In the genomic region with DNA sequence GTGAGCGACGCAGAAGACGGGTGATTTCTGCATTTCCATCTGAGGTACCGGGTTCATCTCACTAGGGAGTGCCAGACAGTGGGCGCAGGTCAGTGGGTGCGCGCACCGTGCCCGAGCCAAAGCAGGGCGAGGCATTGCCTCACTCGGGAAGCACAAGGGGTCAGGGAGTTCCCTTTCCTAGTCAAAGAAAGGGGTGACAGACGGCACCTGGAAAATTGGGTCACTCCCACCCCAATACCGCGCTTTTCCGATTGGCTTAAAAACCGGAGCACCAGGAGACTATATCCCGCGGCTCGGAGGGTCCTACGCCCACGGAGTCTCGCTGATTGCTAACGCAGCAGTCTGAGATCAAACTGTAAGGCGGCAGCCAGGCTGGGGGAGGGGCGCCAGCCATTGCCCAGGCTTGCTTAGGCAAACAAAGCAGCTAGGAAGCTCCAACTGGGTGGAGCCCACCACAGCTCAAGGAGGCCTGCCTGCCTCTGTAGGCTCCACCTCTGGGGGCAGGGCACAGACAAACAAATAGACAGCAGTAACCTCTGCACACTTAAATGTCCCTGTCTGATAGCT, we compare ENCODE assay signal across 8 cellular contexts. TPM values are rescaled to one million over a fixed set of nuclear protein-coding genes. Genes with fewer than 3 reads are reported as not detected.
A peak's percentile ranks its signal among the peaks of the same experiment; 100 is the strongest.
DNase-seq lines count a peak whose midpoint lies in the region; ATAC-seq and TF ChIP-seq lines count a peak whose summit lies in the region.
"Not testable (repeated sequence)": the region's sequence is repeated elsewhere in the genome, so short reads cannot be mapped to it uniquely, and the experiment has no call there.

No MANE protein-coding gene starts in this region.

- peak overlapping the region; percentile 90 for H3K4me3 Mint-ChIP-seq in CD8-positive, alpha-beta T cell

- H3K9me2 ChIP-seq in PC-9 (ENCODE audit: insufficient read depth); hepatocyte (replicated peaks; ENCODE audit: insufficient read depth): not testable (repeated sequence)

- H3K9me3 ChIP-seq in CD8-positive, alpha-beta T cell (ENCODE audit: low read length); KOPT-K1 (ENCODE audit: insufficient read depth, low read length, poor library complexity, severe bottlenecking); PC-9 (ENCODE audit: insufficient read depth, low read depth); hepatocyte (ENCODE audit: low read depth); ovary: not testable (repeated sequence)

- peak; percentile 57 for ATAC-seq in CD8-positive, alpha-beta T cell

- TF ChIP-seq CTCF in CD8-positive, alpha-beta T cell (IDR thresholded peaks at IDR 0.05); PC-9 (conservative IDR thresholded peaks at IDR 0.05); cardiac fibroblast (IDR thresholded peaks at IDR 0.05; ENCODE audit: low read depth, low read length); hepatocyte (IDR thresholded peaks at IDR 0.05; ENCODE audit: poor library complexity); ovary (IDR thresholded peaks at IDR 0.05): not testable (repeated sequence)

- intact Hi-C loops in CD8-positive, alpha-beta T cell (cut with DNase I, micrococcal nuclease), result loop anchor here in 1 of 2 experiments (1.0 to 10.0 kb wide), 2 partner anchors 32 to 83 kb away; a partner anchor contains a TSS
- intact Hi-C loops in PC-9 (cut with micrococcal nuclease; ENCODE audit: unreplicated experiment); ovary (cut with DNase I): not testable (repeated sequence)

- H3K27me3 ChIP-seq in CD8-positive, alpha-beta T cell (ENCODE audit: insufficient read depth, low read length); PC-9 (ENCODE audit: insufficient read depth, low read depth); hepatocyte; ovary: not testable (repeated sequence)

- peak overlapping the region; percentile 57 for H3K4me3 ChIP-seq in CD8-positive, alpha-beta T cell (ENCODE audit: low read depth, low read length)
- H3K4me3 ChIP-seq in PC-9 (peak overlapping the region; percentile 59; the same call in 1 of the 2 replicates), cardiac fibroblast (replicated peaks in 1 of 2; ENCODE audit: low read depth in 2 of 2, low read length in 2 of 2) (peak overlapping the region; percentile 55 to 58), hepatocyte (peak overlapping the region; percentile 51), ovary (peak overlapping the region; percentile 47)

- peak overlapping the region; percentile 42 for H3K27ac ChIP-seq in CD8-positive, alpha-beta T cell (ENCODE audit: low read depth, low read length)
- H3K27ac ChIP-seq in KOPT-K1 (ENCODE audit: low read depth, low read length, poor library complexity, severe bottlenecking) (peak overlapping the region; percentile 63), PC-9 (0 out of 2 replicates have a peak overlapping the region, but pooled peaks have one; percentile 19), hepatocyte (peak overlapping the region; percentile 94), ovary (peak overlapping the region; percentile 64 to 90)

- TSS peak; percentile 84 for BruUV-seq in PC-9 (replicated peaks; lab: Mats Ljungman, UMichigan)

- peak; percentile 44 to 88 (median 78) for DNase-seq in CD8-positive, alpha-beta T cell
- DNase-seq in PC-9, result peak; percentile 50 to 80
- DNase-seq in activated CD8-positive, alpha-beta memory T cell treated with anti-CD3 and anti-CD28 coated beads for 4 hours (ENCODE audit: low read depth in 2 of 2), result peak; percentile 50 to 63
- DNase-seq in cardiac fibroblast (ENCODE audit: low read depth in 2 of 2), result peak; percentile 78 to 81
- peak; percentile 77 for DNase-seq in hepatocyte (ENCODE audit: low spot score)
- DNase-seq in ovary, result peak; percentile 71 to 86 (median 81)
- DNase-seq in stimulated activated CD8-positive, alpha-beta memory T cell treated with anti-CD3 and anti-CD28 coated beads, Interleukin-4, amount 100 ng/mL, for 4 hours (ENCODE audit: low read depth in 2 of 2, low spot score in 1 of 2), result peak; percentile 43 to 67

- H3K79me2 ChIP-seq in PC-9 (ENCODE audit: low read depth); hepatocyte: not testable (repeated sequence)

- not testable (repeated sequence) for H3K9me3 Mint-ChIP-seq in CD8-positive, alpha-beta T cell

- not testable (repeated sequence) for TF ChIP-seq EP300 in ovary (IDR thresholded peaks at IDR 0.05)

- peaks cover 12% of the 10 kb centered on the region for H3K4me1 Mint-ChIP-seq in CD8-positive, alpha-beta T cell (ENCODE audit: low read depth)

- 3% methylated on average over 24 of the region's 25 CpGs for WGBS in hepatocyte (ENCODE audit: low lambda C conversion rate, missing lambda C conversion rate)
- WGBS in ovary, 3 donors, result 0 to 7% (median 1%) methylated on average over 25 of the region's 25 CpGs

- CTCF ChIA-PET in CD8-positive, alpha-beta T cell (lab: Charles Lee), result not testable (repeated sequence)
- CTCF ChIA-PET in PC-9 (lab: Charles Lee), result interaction anchor here (0.6 kb wide), 1 partner anchor 23 kb away, joined by 3 read pairs; no protein-coding TSS in a partner anchor

- H3K4me1 ChIP-seq in CD8-positive, alpha-beta T cell (ENCODE audit: insufficient read depth, low read length); PC-9 (replicated peaks; ENCODE audit: insufficient read depth); ovary (ENCODE audit: insufficient read depth): not testable (repeated sequence)
- H3K4me1 ChIP-seq in hepatocyte (ENCODE audit: insufficient read depth), result peaks cover 18% of the 10 kb centered on the region

- peak overlapping the region; percentile 84 for H2AFZ ChIP-seq in PC-9
- peak overlapping the region; percentile 83 for H2AFZ ChIP-seq in hepatocyte

- POLR2A ChIA-PET in CD8-positive, alpha-beta T cell (lab: Charles Lee), result interaction anchor here (0.8 kb wide), 1 partner anchor 23 kb away, joined by 3 read pairs; a partner anchor contains a TSS
- POLR2A ChIA-PET in PC-9 (lab: Charles Lee; ENCODE audit: unreplicated experiment), result interaction anchor here (0.6 kb wide), 1 partner anchor 48 kb away, joined by 3 read pairs; no protein-coding TSS in a partner anchor

- not testable (repeated sequence) for H3F3A ChIP-seq in PC-9 (ENCODE audit: insufficient read depth, low read depth)

- H3K36me3 Mint-ChIP-seq in CD8-positive, alpha-beta T cell, result peaks cover 15% of the 10 kb centered on the region

- not testable (repeated sequence) for H4K20me1 ChIP-seq in PC-9 (ENCODE audit: insufficient read depth); hepatocyte (ENCODE audit: insufficient read depth, poor library complexity, severe bottlenecking)

- not testable (repeated sequence) for TF ChIP-seq POLR2A in ovary (IDR thresholded peaks at IDR 0.05)

- peak overlapping the region; percentile 70 for H3K4me2 ChIP-seq in PC-9
- peak overlapping the region; percentile 79 for H3K4me2 ChIP-seq in hepatocyte

- H3K27ac Mint-ChIP-seq in CD8-positive, alpha-beta T cell, result peak overlapping the region; percentile 95

- not testable (repeated sequence) for H3K27me3 Mint-ChIP-seq in CD8-positive, alpha-beta T cell (ENCODE audit: low read depth)

- not testable (repeated sequence) for H3K36me3 ChIP-seq in CD8-positive, alpha-beta T cell (ENCODE audit: insufficient read depth, low read length); KOPT-K1 (ENCODE audit: insufficient read depth, low read length); PC-9 (ENCODE audit: low read depth); hepatocyte (replicated peaks; ENCODE audit: insufficient read depth, low read depth); ovary

RNA-seq across cellular contexts. Expression of a gene that starts 23.9 kb away (rescaled TPM):
- 10 to 100 TPM; 21.8 to 22.4 TPM for total RNA-seq in CD8-positive, alpha-beta T cell
- 11.9 and 12.9 TPM in 2 replicates for total RNA-seq in PC-9 (2021)
- total RNA-seq in hepatocyte, result 14.6 and 18.9 TPM in 2 replicates
- 12.2 and 12.3 TPM in 2 replicates for polyA plus RNA-seq in hepatocyte
- total RNA-seq in ovary, result 10 to 100 TPM; 13.0 to 19.5 (median 15.5) TPM
- polyA plus RNA-seq in ovary, result 1 to 10 TPM; 8.9 to 9.7 TPM

RNA-seq across cellular contexts. Expression of a gene that starts 31.7 kb away (rescaled TPM):
- 10 to 100 TPM; 12.2 to 12.4 TPM for total RNA-seq in CD8-positive, alpha-beta T cell
- total RNA-seq in PC-9 (2021), result 11.1 and 15.3 TPM in 2 replicates
- 90.5 and 95.2 TPM in 2 replicates for total RNA-seq in hepatocyte
- 20.5 and 21.5 TPM in 2 replicates for polyA plus RNA-seq in hepatocyte
- 10 to 100 TPM; 10.5 to 19.1 (median 13.0) TPM for total RNA-seq in ovary
- polyA plus RNA-seq in ovary, result 1 to 10 TPM; 6.0 to 7.2 TPM

Comparison
In these comparisons a context has a peak if more than half of its experiments do, and no peak if none do; other contexts are left out.
1. Peak in every context shown above with its lines: DNase-seq, ATAC-seq, H3K4me3 ChIP-seq and H3K27ac ChIP-seq.
2. H3K27ac ChIP-seq: peak in every context shown above with its lines; median percentile 94 in hepatocyte; 77 in ovary; 63 in KOPT-K1; 42 in CD8-positive, alpha-beta T cell; 19 in PC-9.